Comparison of ENCODE assay signal across 16 cellular contexts in the genomic region with DNA sequence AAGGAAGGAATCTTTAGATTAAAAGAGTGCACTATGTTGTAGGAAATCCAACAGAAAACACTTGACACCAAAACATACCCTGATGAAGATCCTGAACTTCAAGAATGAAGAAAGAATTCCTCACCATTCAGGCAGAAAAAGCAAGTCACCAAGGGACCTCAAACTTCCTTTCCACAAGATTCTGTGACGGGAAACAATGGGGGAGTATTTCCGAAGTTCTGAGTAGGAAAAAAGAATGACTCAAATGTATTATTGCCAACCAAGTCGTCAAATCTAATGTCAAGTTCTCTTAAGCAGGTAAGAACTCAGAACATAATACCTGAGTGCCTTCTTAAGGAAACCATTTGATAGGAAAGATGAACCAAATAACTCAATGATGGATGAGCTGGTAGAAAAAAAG. TPM values are rescaled to one million over a fixed set of nuclear protein-coding genes. Genes with fewer than 3 reads are reported as not detected.
DNase-seq lines count a peak whose midpoint lies in the region; ATAC-seq and TF ChIP-seq lines count a peak whose summit lies in the region.
"Had no signal": no experiment of that assay in that cellular context is flagged by ENCODE, and none has a peak within 500 bp of the region (broad histone marks: within the 10 kb centered on the region; RNA-seq: fewer than 3 reads in every experiment).

No MANE protein-coding gene starts in this region.

- intact Hi-C loops in activated CD8-positive, alpha-beta T cell treated with anti-CD3 and anti-CD28 coated beads for 36 hours (cut with micrococcal nuclease): no loop called here

- peaks cover 4% of the 10 kb centered on the region for H3K4me1 Mint-ChIP-seq in WTC11
- H3K4me1 Mint-ChIP-seq in chondrocyte (ENCODE audit: low read depth): peaks cover 35% of the 10 kb centered on the region
- no peaks in the 10 kb centered on the region for H3K4me1 Mint-ChIP-seq in activated CD8-positive, alpha-beta T cell treated with anti-CD3 and anti-CD28 coated beads for 36 hours (ENCODE audit: low read depth)
- H3K4me1 Mint-ChIP-seq: CD4-positive, alpha-beta memory T cell had no signal

- DNase-seq in M059J (ENCODE audit: low read depth) (peak; percentile 8), WTC11 (ENCODE audit: low spot score) (no peak), chondrocyte (ENCODE audit: low spot score) (no peak), fibroblast of pulmonary artery (ENCODE audit: low read depth) (peak; percentile 51), NCI-H146 treated with DMSO at 0.1 percent for 48 hours (lab: John Stamatoyannopoulos, UW; ENCODE audit: unreplicated experiment) (no peak), GM20000 (ENCODE audit: low spot score) (no peak)
- no peak for DNase-seq in activated CD8-positive, alpha-beta T cell treated with anti-CD3 and anti-CD28 coated beads for 36 hours
- DNase-seq: 8988T; CD4-positive, alpha-beta memory T cell; DMS79 treated with DMSO at 0.1 percent for 48 hours; GF-D8; HCEC 1CT had no signal

- TF ChIP-seq CTCF in WTC11 (IDR thresholded peaks at IDR 0.05) (no peak), chondrocyte (IDR thresholded peaks at IDR 0.05) (no peak), fibroblast of pulmonary artery (IDR thresholded peaks at IDR 0.05; ENCODE audit: low read length, missing control alignments) (no peak), GM20000 (IDR thresholded peaks at IDR 0.05; ENCODE audit: extremely low read depth, missing control alignments) (no peak)
- TF ChIP-seq CTCF in activated CD8-positive, alpha-beta T cell treated with anti-CD3 and anti-CD28 coated beads for 36 hours (IDR thresholded peaks at IDR 0.05): no peak

- ATAC-seq in WTC11: no peak
- no peak for ATAC-seq in HG02970 (IDR thresholded peaks at IDR 0.05; ENCODE audit: low FRiP score, unreplicated experiment)
- ATAC-seq in activated CD8-positive, alpha-beta T cell treated with anti-CD3 and anti-CD28 coated beads for 36 hours: no peak
- ATAC-seq: GM23338 had no signal

- no peak overlapping the region for H3K4me3 ChIP-seq in fibroblast of pulmonary artery (replicated peaks; ENCODE audit: low read depth, low read length)
- H3K4me3 ChIP-seq: BLaER1, GM23338 had no signal

- POLR2A ChIA-PET in WTC11 (lab: Charles Lee): no interaction called here
- POLR2A ChIA-PET in activated CD8-positive, alpha-beta T cell treated with anti-CD3 and anti-CD28 coated beads for 36 hours (lab: Charles Lee): no interaction called here

- H3K27me3 Mint-ChIP-seq in WTC11 (ENCODE audit: low read depth): no peaks in the 10 kb centered on the region
- no peaks in the 10 kb centered on the region for H3K27me3 Mint-ChIP-seq in chondrocyte (ENCODE audit: low read depth)
- no peaks in the 10 kb centered on the region for H3K27me3 Mint-ChIP-seq in activated CD8-positive, alpha-beta T cell treated with anti-CD3 and anti-CD28 coated beads for 36 hours
- H3K27me3 Mint-ChIP-seq: CD4-positive, alpha-beta memory T cell had no signal

- H3K27ac Mint-ChIP-seq in WTC11 (0 out of 2 replicates have a peak overlapping the region, but pooled peaks have one; percentile 4), chondrocyte (ENCODE audit: unreplicated experiment) (peak overlapping the region; percentile 24)
- no peak overlapping the region for H3K27ac Mint-ChIP-seq in activated CD8-positive, alpha-beta T cell treated with anti-CD3 and anti-CD28 coated beads for 36 hours
- H3K27ac Mint-ChIP-seq: CD14-positive monocyte; CD4-positive, alpha-beta memory T cell; GM23338 had no signal

- H3K4me3 Mint-ChIP-seq in WTC11 (no peak overlapping the region), chondrocyte (ENCODE audit: unreplicated experiment) (no peak overlapping the region)
- no peak overlapping the region for H3K4me3 Mint-ChIP-seq in activated CD8-positive, alpha-beta T cell treated with anti-CD3 and anti-CD28 coated beads for 36 hours
- H3K4me3 Mint-ChIP-seq: CD14-positive monocyte; CD4-positive, alpha-beta memory T cell; GM23338 had no signal

- H3K36me3 Mint-ChIP-seq in WTC11 (peaks cover 19% of the 10 kb centered on the region), chondrocyte (ENCODE audit: low read depth) (peaks cover 10% of the 10 kb centered on the region)
- H3K36me3 Mint-ChIP-seq in activated CD8-positive, alpha-beta T cell treated with anti-CD3 and anti-CD28 coated beads for 36 hours (ENCODE audit: low read depth): no peaks in the 10 kb centered on the region

- H3K9me3 Mint-ChIP-seq in WTC11: peaks cover 10% of the 10 kb centered on the region
- H3K9me3 Mint-ChIP-seq in chondrocyte (ENCODE audit: low read depth): no peaks in the 10 kb centered on the region
- H3K9me3 Mint-ChIP-seq in activated CD8-positive, alpha-beta T cell treated with anti-CD3 and anti-CD28 coated beads for 36 hours: no peaks in the 10 kb centered on the region

- CTCF ChIA-PET in WTC11 (lab: Charles Lee): no interaction called here
- CTCF ChIA-PET in activated CD8-positive, alpha-beta T cell treated with anti-CD3 and anti-CD28 coated beads for 36 hours (lab: Charles Lee): no interaction called here

TF ChIP-seq in WTC11, 78 proteins besides CTCF, POLR2A, EP300 and RAD21:
- TF ChIP-seq ZNF263 (CRISPR knock-in tag; IDR thresholded peaks at IDR 0.05; ENCODE audit: low read depth): no peak

RNA-seq across cellular contexts. Expression of a gene that starts 44.7 kb away (rescaled TPM):
- total RNA-seq in M059J (2014; rRNA removed; shearing (Covaris generic)): 0.42 and 3.8 TPM in 2 replicates
- 5.0 to 6.4 TPM (median 5.4 TPM) in 3 replicates for total RNA-seq in WTC11 (2021)
- 14.9 to 19.8 TPM (median 15.7 TPM) in 3 replicates for total RNA-seq in chondrocyte
- 1 to 10 TPM; 3.2 to 3.3 TPM for total RNA-seq in activated CD8-positive, alpha-beta T cell treated with anti-CD3 and anti-CD28 coated beads for 36 hours

Comparison
In these comparisons a context has a peak if more than half of its experiments do, and no peak if none do; other contexts are left out.
1. DNase-seq: peak in M059J (single experiment) and fibroblast of pulmonary artery (single experiment); none in WTC11 (single experiment), chondrocyte (single experiment), NCI-H146 treated with DMSO at 0.1 percent for 48 hours (single experiment), GM20000 (single experiment) and activated CD8-positive, alpha-beta T cell treated with anti-CD3 and anti-CD28 coated beads for 36 hours (single experiment).